In the genomic region with DNA sequence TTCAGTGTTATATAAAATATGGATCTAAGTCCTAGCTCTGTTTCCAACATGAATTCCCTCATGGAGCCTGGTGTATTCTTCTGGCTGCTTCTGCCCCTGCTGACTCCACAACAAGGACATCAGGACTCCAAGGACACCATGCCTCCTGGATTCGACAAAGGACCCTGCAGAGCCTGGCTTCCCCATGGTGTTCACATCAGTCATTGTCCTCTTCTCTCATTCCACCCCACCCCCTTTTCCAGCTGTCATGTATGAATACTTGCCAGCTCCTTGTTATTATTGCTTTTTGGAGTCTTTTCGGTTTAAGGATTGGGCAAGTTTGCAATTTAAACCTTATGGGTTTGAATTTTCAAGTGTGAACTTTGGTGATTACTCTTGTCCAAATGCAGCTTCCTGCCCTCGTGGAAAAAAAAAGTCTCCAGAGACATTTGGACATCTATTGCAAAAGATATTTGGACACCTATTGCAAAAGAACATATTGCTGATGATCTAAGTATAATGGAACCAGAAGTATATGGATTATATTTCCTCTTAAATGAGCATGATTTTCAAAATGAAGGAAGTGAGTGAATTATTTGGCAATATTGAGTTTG, we compare ENCODE assay signal across 19 cellular contexts.
A peak's percentile ranks its signal among the peaks of the same experiment; 100 is the strongest.
DNase-seq lines count a peak whose midpoint lies in the region; ATAC-seq and TF ChIP-seq lines count a peak whose summit lies in the region.
"Had no signal": no experiment of that assay in that cellular context is flagged by ENCODE, and none has a peak within 500 bp of the region (broad histone marks: within the 10 kb centered on the region; RNA-seq: fewer than 3 reads in every experiment).

No MANE protein-coding gene starts in this region.

- H3K4me3 ChIP-seq in AG10803 (ENCODE audit: low read length) (no peak overlapping the region), choroid plexus epithelial cell (ENCODE audit: low read depth, low read length) (no peak overlapping the region)
- H3K4me3 ChIP-seq: lung, upper lobe of left lung had no signal

- ATAC-seq in HG03159 (IDR thresholded peaks at IDR 0.05; ENCODE audit: unreplicated experiment): no peak
- ATAC-seq: HCT116; stimulated activated naive CD8-positive, alpha-beta T cell treated with anti-CD3 and anti-CD28 coated beads, Interleukin-15, Interleukin-2, amounts not matched to agents 100 U/mL and 50 U/mL, for 24 hours; T-cell had no signal

- TF ChIP-seq CTCF in AG10803 (conservative IDR thresholded peaks at IDR 0.05; ENCODE audit: low read length): no peak
- TF ChIP-seq CTCF in choroid plexus epithelial cell (conservative IDR thresholded peaks at IDR 0.05; ENCODE audit: low read depth, low read length): no peak

- peak; percentile 95 for DNase-seq in AG10803 (ENCODE audit: low read depth)
- DNase-seq in GM04504 (ENCODE audit: low read depth): peak; percentile 55
- peak; percentile 67 for DNase-seq in choroid plexus epithelial cell (ENCODE audit: low read depth)
- peak; percentile 7 for DNase-seq in pons (ENCODE audit: low spot score)
- DNase-seq in stimulated activated CD4-positive, alpha-beta T cell treated with anti-CD3 and anti-CD28 coated beads, Interleukin-12 subunit alpha, Interleukin-12 subunit beta, amount 100 ng/mL, for 4 hours: no peak
- no peak for DNase-seq in activated CD8-positive, alpha-beta memory T cell treated with anti-CD3 and anti-CD28 coated beads, Interleukin-2, amount 50 U/mL, for 4 hours
- DNase-seq: activated CD4-positive, alpha-beta T cell treated with anti-CD3 and anti-CD28 coated beads, Interleukin-2, amount 10 ng/mL, durations not matched to agents 24 days and 14 days; activated gamma-delta T cell treated with Interleukin-2 at 50 U/mL for 16 hours; C1 segment of cervical spinal cord; caudate nucleus; GDM1; immature natural killer cell; NCI-H2029 treated with DMSO at 0.1 percent for 48 hours; stimulated activated naive CD8-positive, alpha-beta T cell treated with anti-CD3 and anti-CD28 coated beads, Interleukin-15, Interleukin-2, amounts not matched to agents 100 U/mL and 50 U/mL, for 24 hours; T-cell; upper lobe of left lung had no signal

Comparison
In these comparisons a context has a peak if more than half of its experiments do, and no peak if none do; other contexts are left out.
1. DNase-seq: peak in AG10803 (single experiment), GM04504 (single experiment), choroid plexus epithelial cell (single experiment) and pons (single experiment); none in stimulated activated CD4-positive, alpha-beta T cell treated with anti-CD3 and anti-CD28 coated beads, Interleukin-12 subunit alpha, Interleukin-12 subunit beta, amount 100 ng/mL, for 4 hours (single experiment) and activated CD8-positive, alpha-beta memory T cell treated with anti-CD3 and anti-CD28 coated beads, Interleukin-2, amount 50 U/mL, for 4 hours (single experiment).